ENCODE assay signal across 2 cellular contexts in genomic region chr17:75174996-75175395, GRCh38.
TF ChIP-seq lines count a peak whose summit lies in the region.

No MANE protein-coding gene starts in this region.

TF ChIP-seq in GM23338, 12 proteins besides CTCF, POLR2A, EP300 and RAD21:
- TF ChIP-seq POLR2AphosphoS5 (IDR thresholded peaks at IDR 0.05; ENCODE audit: low read depth) (no peak), REST (IDR thresholded peaks at IDR 0.05; ENCODE audit: unreplicated experiment) (no peak), CREB1 (CRISPR knock-in tag; IDR thresholded peaks at IDR 0.05; ENCODE audit: low read depth) (no peak), EZH2phosphoT487 (IDR thresholded peaks at IDR 0.05; ENCODE audit: unreplicated experiment) (no peak), EZH2 (IDR thresholded peaks at IDR 0.05; ENCODE audit: low read depth, unreplicated experiment) (no peak), STAT1 (IDR thresholded peaks at IDR 0.05; ENCODE audit: unreplicated experiment) (no peak), ETS1 (IDR thresholded peaks at IDR 0.05) (no peak), ZNF462 (CRISPR knock-in tag; IDR thresholded peaks at IDR 0.05) (no peak), ZNF331 (CRISPR knock-in tag; IDR thresholded peaks at IDR 0.05; ENCODE audit: low read depth) (no peak), ZNF114 (CRISPR knock-in tag; IDR thresholded peaks at IDR 0.05) (no peak), NANOG (IDR thresholded peaks at IDR 0.05; ENCODE audit: borderline replicate concordance) (no peak), JUNB (IDR thresholded peaks at IDR 0.05; ENCODE audit: unreplicated experiment) (no peak)

TF ChIP-seq in K562, 482 proteins besides CTCF, POLR2A, EP300 and RAD21:
- TF ChIP-seq COPS2 (conservative IDR thresholded peaks at IDR 0.05) (no peak), SUPT5H (IDR thresholded peaks at IDR 0.05) (peak; percentile 54; the same call in 1 of the 2 replicates), RBFOX2 (IDR thresholded peaks at IDR 0.05; ENCODE audit: low read depth, low read length) (0 out of 2 replicates have a peak, but pooled peaks have one; percentile 29), SMARCE1 (IDR thresholded peaks at IDR 0.05) (no peak), THRAP3 (IDR thresholded peaks at IDR 0.05; ENCODE audit: borderline replicate concordance) (no peak), POLR2AphosphoS5 (IDR thresholded peaks at IDR 0.05; ENCODE audit: control insufficient read depth, insufficient read depth, low read depth, low read length) (peak; percentile 42; the same call in 1 of the 2 replicates)
